In the genomic region with DNA sequence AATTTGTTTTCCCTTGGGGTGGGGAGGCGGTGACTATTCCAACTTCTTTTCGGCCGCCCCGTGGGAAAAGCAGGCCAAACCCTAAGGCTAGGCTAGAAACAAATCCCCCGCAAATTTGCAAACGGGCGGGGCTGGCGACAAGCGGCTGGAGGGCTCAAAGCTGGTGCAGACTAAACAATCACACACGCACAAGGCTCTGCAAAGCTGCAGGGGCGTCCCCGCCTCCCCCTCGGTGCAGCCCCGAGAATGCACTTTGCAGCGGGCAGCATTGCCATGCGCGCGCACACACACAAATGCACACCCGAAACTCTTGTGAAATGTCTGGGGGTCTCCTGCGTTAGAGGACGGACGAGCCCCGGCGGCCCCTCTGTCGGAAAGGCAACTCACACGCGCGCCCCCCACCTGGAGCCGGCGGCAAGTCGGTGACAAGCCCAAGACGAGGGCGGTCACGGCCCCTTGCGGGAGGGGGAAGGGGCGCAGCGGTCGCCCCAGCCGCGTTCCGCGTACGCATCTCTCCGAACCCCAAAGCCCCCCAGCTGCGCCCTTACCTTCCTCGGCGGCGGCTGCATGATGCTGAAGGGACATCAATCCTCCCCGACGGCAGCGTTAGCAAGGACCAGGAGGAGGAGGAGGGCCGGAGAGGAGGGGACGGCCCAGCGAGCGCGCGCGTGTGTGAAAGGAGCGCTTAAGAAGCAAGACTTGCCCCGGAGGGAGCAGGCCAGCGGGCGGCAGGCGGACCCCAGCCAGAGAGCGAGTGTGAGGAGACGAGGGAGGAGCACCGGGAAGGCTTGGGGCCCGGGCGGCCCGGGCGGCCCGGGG, we compare ENCODE assay signal across 8 cellular contexts. TPM values are rescaled to one million over a fixed set of nuclear protein-coding genes. Genes with fewer than 3 reads are reported as not detected.
DNase-seq lines count a peak whose midpoint lies in the region; ATAC-seq and TF ChIP-seq lines count a peak whose summit lies in the region.

No MANE protein-coding gene starts in this region.

- DNase-seq in MG63 (peak; percentile 75), UCSD-AML1 (lab: John Stamatoyannopoulos, UW; ENCODE audit: unreplicated experiment) (peak; percentile 88), kidney epithelial cell (ENCODE audit: low read depth) (no peak), cortex of kidney (lab: John Stamatoyannopoulos, UW) (no peak)
- peak; percentile 52 for DNase-seq in central memory CD4-positive, alpha-beta T cell
- peak; percentile 17 to 29 for DNase-seq in stimulated activated CD4-positive, alpha-beta T cell treated with anti-CD3 and anti-CD28 coated beads, Interleukin-1b, Interleukin-23, amount 100 ng/mL, for 1 hour (ENCODE audit: low read depth in 2 of 2)

- no peaks in the 10 kb centered on the region for H3K27me3 ChIP-seq in MG63
- no peaks in the 10 kb centered on the region for H3K27me3 ChIP-seq in kidney epithelial cell (ENCODE audit: control insufficient read depth, insufficient read depth, low read length)

- TF ChIP-seq CTCF in kidney epithelial cell (IDR thresholded peaks at IDR 0.05; ENCODE audit: insufficient read depth, low read length, poor library complexity, severe bottlenecking), result no peak

- no peaks in the 10 kb centered on the region for H3K9me3 ChIP-seq in ES-I3 (ENCODE audit: control insufficient read depth, insufficient read depth, low read length)
- no peaks in the 10 kb centered on the region for H3K9me3 ChIP-seq in MG63

- H3K36me3 ChIP-seq in ES-I3 (ENCODE audit: insufficient read depth, low read length) (no peaks in the 10 kb centered on the region), MG63 (peaks cover 9% of the 10 kb centered on the region), kidney epithelial cell (ENCODE audit: control insufficient read depth, insufficient read depth, low read length) (no peaks in the 10 kb centered on the region)

- H3K4me1 ChIP-seq in ES-I3 (ENCODE audit: insufficient read depth, low read length), result peaks cover 16% of the 10 kb centered on the region

- peak overlapping the region; percentile 80 for H3K4me3 ChIP-seq in MG63
- peak overlapping the region; percentile 88 for H3K4me3 ChIP-seq in kidney epithelial cell (ENCODE audit: low read depth, low read length)

- peak overlapping the region; percentile 63 for H3K9ac ChIP-seq in ES-I3 (ENCODE audit: low read depth, low read length)

- ATAC-seq in GM21786 (IDR thresholded peaks at IDR 0.05; ENCODE audit: unreplicated experiment), result peak; percentile 13

RNA-seq across cellular contexts. Expression of a gene that starts 0.6 kb away (rescaled TPM):
- total RNA-seq in MG63 (2014; rRNA removed; shearing (Covaris generic); ENCODE audit: low replicate concordance), result 8.2 and 18.1 TPM in 2 replicates
- 13.2 and 13.6 TPM in 2 replicates for total RNA-seq in kidney epithelial cell

Comparison
In these comparisons a context has a peak if more than half of its experiments do, and no peak if none do; other contexts are left out.
1. DNase-seq: peak in MG63 (single experiment), UCSD-AML1 (single experiment), central memory CD4-positive, alpha-beta T cell (single experiment) and stimulated activated CD4-positive, alpha-beta T cell treated with anti-CD3 and anti-CD28 coated beads, Interleukin-1b, Interleukin-23, amount 100 ng/mL, for 1 hour (2 of 2); none in kidney epithelial cell (single experiment) and cortex of kidney (single experiment).